Comparison of ENCODE assay signal across 8 cellular contexts in genomic region chr2:232761301-232761907, GRCh38. TPM values are rescaled to one million over a fixed set of nuclear protein-coding genes. Genes with fewer than 3 reads are reported as not detected.
DNase-seq lines count a peak whose midpoint lies in the region; ATAC-seq, FAIRE-seq and TF ChIP-seq lines count a peak whose summit lies in the region.

No MANE protein-coding gene starts in this region.

- no TSS peak for BruUV-seq in Calu3 (replicated peaks; lab: Mats Ljungman, UMichigan)

- TF ChIP-seq CTCF in Calu3 (IDR thresholded peaks at IDR 0.05; ENCODE audit: unreplicated experiment): peak; percentile 69
- peak; percentile 54 for TF ChIP-seq CTCF in bronchial epithelial cell (IDR thresholded peaks at IDR 0.05; ENCODE audit: insufficient read depth, low read length, severe bottlenecking)
- TF ChIP-seq CTCF in mucosa of descending colon (IDR thresholded peaks at IDR 0.05): no peak

- H3K9me3 Mint-ChIP-seq in Calu3 (ENCODE audit: low read depth, unreplicated experiment): no peaks in the 10 kb centered on the region

- H3K4me3 Mint-ChIP-seq in Calu3 (ENCODE audit: low read depth, unreplicated experiment): no peak overlapping the region

- ATAC-seq in mucosa of descending colon (peak; percentile 66), GM21576 (IDR thresholded peaks at IDR 0.05; ENCODE audit: unreplicated experiment) (no peak)

- H3K27me3 ChIP-seq in H7 (ENCODE audit: control insufficient read depth, insufficient read depth, low read length) (no peaks in the 10 kb centered on the region), bronchial epithelial cell (ENCODE audit: control insufficient read depth, insufficient read depth, low read length) (no peaks in the 10 kb centered on the region), MG63 (no peaks in the 10 kb centered on the region)

- no peaks in the 10 kb centered on the region for H3K9me3 ChIP-seq in mucosa of descending colon
- H3K9me3 ChIP-seq in MG63: no peaks in the 10 kb centered on the region

- intact Hi-C loops in Calu3 (cut with micrococcal nuclease; ENCODE audit: unreplicated experiment) (loop anchor here (5.0 kb wide), 1 partner anchor 46 kb away; no protein-coding TSS in a partner anchor), mucosa of descending colon (cut with DNase I, micrococcal nuclease) (no loop called here)

- peaks cover 32% of the 10 kb centered on the region for H3K36me3 Mint-ChIP-seq in Calu3 (ENCODE audit: insufficient read depth, unreplicated experiment)

- peak; percentile 57 for DNase-seq in Calu3
- DNase-seq in H7: peak; percentile 5
- peak; percentile 39 for DNase-seq in RCC 7860 (ENCODE audit: low spot score)
- peak; percentile 49 for DNase-seq in bronchial epithelial cell (ENCODE audit: low read depth)
- peak in 1 of 3 donors; percentile 42 for DNase-seq in mucosa of descending colon
- DNase-seq in MG63: no peak
- no peak for DNase-seq in GDM1 (lab: John Stamatoyannopoulos, UW)

- H3K36me3 ChIP-seq in H7 (replicated peaks; ENCODE audit: control insufficient read depth, insufficient read depth, low read length): peaks cover 6% of the 10 kb centered on the region
- H3K36me3 ChIP-seq in bronchial epithelial cell (ENCODE audit: control insufficient read depth, insufficient read depth, low read length): peaks cover 8% of the 10 kb centered on the region
- H3K36me3 ChIP-seq in mucosa of descending colon (ENCODE audit: low read depth): no peaks in the 10 kb centered on the region
- peaks cover 54% of the 10 kb centered on the region for H3K36me3 ChIP-seq in MG63

- H3K27ac Mint-ChIP-seq in Calu3 (ENCODE audit: unreplicated experiment): no peak overlapping the region

- no peaks in the 10 kb centered on the region for H3K4me1 ChIP-seq in mucosa of descending colon (ENCODE audit: low read depth)

- CTCF ChIA-PET in Calu3 (lab: Charles Lee): no interaction called here

- no peaks in the 10 kb centered on the region for H3K4me1 Mint-ChIP-seq in Calu3 (ENCODE audit: low read depth, unreplicated experiment)

- H3K27me3 Mint-ChIP-seq in Calu3 (ENCODE audit: unreplicated experiment): no peaks in the 10 kb centered on the region

- peak; percentile 75 for FAIRE-seq in RCC 7860 (lab: Jason Lieb, UNC)
- no peak for FAIRE-seq in bronchial epithelial cell (lab: Jason Lieb, UNC)

- no peak overlapping the region for H3K4me3 ChIP-seq in H7 (ENCODE audit: insufficient read depth, low read depth, low read length)
- no peak overlapping the region for H3K4me3 ChIP-seq in bronchial epithelial cell (ENCODE audit: low read depth, low read length)
- H3K4me3 ChIP-seq in mucosa of descending colon: no peak overlapping the region
- no peak overlapping the region for H3K4me3 ChIP-seq in MG63

RNA-seq across cellular contexts. Expression of gene KCNJ13, which starts 15.0 kb away (rescaled TPM):
- total RNA-seq in Calu3 (2022) (not detected in 2 replicates), bronchial epithelial cell (not detected in 2 replicates), mucosa of descending colon (not detected)
- not detected in 2 replicates for total RNA-seq in H7 (2014; rRNA removed; shearing (Covaris generic))
- not detected in 2 replicates for total RNA-seq in MG63 (2014; rRNA removed; shearing (Covaris generic); ENCODE audit: low replicate concordance)

Comparison
In these comparisons a context has a peak if more than half of its experiments do, and no peak if none do; other contexts are left out.
1. DNase-seq: peak in Calu3 (single experiment), H7 (single experiment), RCC 7860 (single experiment) and bronchial epithelial cell (single experiment); none in MG63 (single experiment) and GDM1 (single experiment).